In the genomic region with DNA sequence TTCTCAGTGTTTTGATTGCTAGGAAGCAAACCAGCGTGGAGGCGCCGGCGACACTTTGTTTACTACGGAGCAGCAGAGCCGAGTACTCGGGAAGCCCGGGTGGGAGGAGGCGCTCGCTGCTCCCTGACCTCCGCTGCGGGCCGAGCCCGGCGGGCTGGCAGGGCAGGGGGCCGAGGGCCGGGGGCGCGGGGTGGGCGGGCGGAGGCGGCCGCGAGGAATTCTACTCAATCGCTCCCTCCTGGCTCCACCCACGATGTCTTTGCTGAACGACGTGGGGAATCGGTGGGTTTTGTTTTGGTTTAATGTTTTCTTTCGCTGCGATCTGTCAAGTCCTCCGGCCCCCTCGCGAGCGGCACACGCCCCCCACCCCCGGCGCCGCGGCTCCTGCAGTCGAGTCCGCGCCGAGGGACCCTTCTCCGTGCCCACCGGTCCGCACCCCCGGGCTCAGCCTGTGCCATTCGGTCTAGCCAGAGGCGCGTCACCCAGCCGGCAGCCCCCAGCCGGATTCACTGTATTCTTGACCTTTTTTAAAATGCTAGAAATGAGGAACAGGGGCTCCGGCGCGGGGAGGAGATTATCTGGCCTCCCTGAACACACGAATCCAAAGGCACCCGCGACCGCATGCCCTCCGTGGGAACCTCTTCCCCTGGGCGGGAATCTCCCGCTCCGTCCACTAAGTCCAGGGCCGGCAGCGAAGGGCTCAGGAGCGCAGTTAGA, we compare ENCODE assay signal across 8 cellular contexts. TPM values are rescaled to one million over a fixed set of nuclear protein-coding genes. Genes with fewer than 3 reads are reported as not detected.
DNase-seq lines count a peak whose midpoint lies in the region; ATAC-seq, FAIRE-seq and TF ChIP-seq lines count a peak whose summit lies in the region.

No MANE protein-coding gene starts in this region.

- no peak for FAIRE-seq in pancreas (lab: Jason Lieb, UNC)

- 1% methylated on average over 56 to 67 of the region's 67 CpGs for WGBS in pancreas, 2 donors

- TF ChIP-seq CTCF in Caco-2 (IDR thresholded peaks at IDR 0.05; ENCODE audit: insufficient read depth in 1 of 2, low read depth in 1 of 2, low read length in 1 of 2, severe bottlenecking in 1 of 2, unreplicated experiment in 1 of 2) = no peak
- no peak for TF ChIP-seq CTCF in pancreas (IDR thresholded peaks at IDR 0.05)

- DNase-seq in Caco-2 = peak; percentile 25 to 69
- peak; percentile 32 for DNase-seq in NCI-H460 (ENCODE audit: extremely low read depth, low read depth)
- peak; percentile 39 for DNase-seq in activated naive CD4-positive, alpha-beta T cell treated with anti-CD3 and anti-CD28 coated beads, Interleukin-2, amount 50 U/mL, for 16 hours
- DNase-seq in cardiac septum (ENCODE audit: low spot score) = peak; percentile 86
- peak; percentile 26 to 89 (median 58) for DNase-seq in pancreas
- DNase-seq in G401 (ENCODE audit: low spot score) = no peak
- no peak for DNase-seq in foreskin melanocyte

- H3K27ac Mint-ChIP-seq in Caco-2 (ENCODE audit: unreplicated experiment) = no peak overlapping the region

- H3K4me1 Mint-ChIP-seq in Caco-2 (ENCODE audit: low read depth, unreplicated experiment) = peaks cover 9% of the 10 kb centered on the region

- ATAC-seq in GM21526 (IDR thresholded peaks at IDR 0.05; ENCODE audit: low FRiP score, unreplicated experiment) = peak; percentile 16
- ATAC-seq in pancreas = peak; percentile 32 to 50 (median 47)

- H3K4me1 ChIP-seq in Caco-2 = peaks cover 7% of the 10 kb centered on the region; the same call in 1 of the 2 replicates
- peaks cover 5 to 15% (median 11%) of the 10 kb centered on the region in 3 donors for H3K4me1 ChIP-seq in pancreas

- CTCF ChIA-PET in Caco-2 (lab: Charles Lee) = no interaction called here

- in situ Hi-C loops in G401 (cut with HindIII; ENCODE audit: low sequenced_read_pairs) = no loop called here

- H3K36me3 ChIP-seq in Caco-2 (ENCODE audit: control insufficient read depth, insufficient read depth, low read length) (no peaks in the 10 kb centered on the region), pancreas (no peaks in the 10 kb centered on the region)

- H3K27ac ChIP-seq in pancreas = peak overlapping the region; percentile 97 to 98 (median 98)

- POLR2A ChIA-PET in Caco-2 (lab: Charles Lee) = no interaction called here

- H3K4me3 Mint-ChIP-seq in Caco-2 (ENCODE audit: unreplicated experiment) = peak overlapping the region; percentile 92

- H3K27me3 Mint-ChIP-seq in Caco-2 (ENCODE audit: insufficient read depth, unreplicated experiment) = no peaks in the 10 kb centered on the region

- H3K36me3 Mint-ChIP-seq in Caco-2 (ENCODE audit: insufficient read depth, unreplicated experiment) = peaks cover 16% of the 10 kb centered on the region

- H3K9me3 ChIP-seq in Caco-2 = no peaks in the 10 kb centered on the region
- H3K9me3 ChIP-seq in pancreas = no peaks in the 10 kb centered on the region

- intact Hi-C loops in Caco-2 (cut with micrococcal nuclease; ENCODE audit: unreplicated experiment) = loop anchor here (2.0 to 10.0 kb wide), 2 partner anchors 262 to 326 kb away; no protein-coding TSS in a partner anchor
- intact Hi-C loops in cardiac septum (cut with DNase I) = loop anchor here (2.0 to 5.0 kb wide), 4 partner anchors 80 to 475 kb away; no protein-coding TSS in a partner anchor
- intact Hi-C loops in pancreas (cut with DNase I) = no loop called here

- H3K4me3 ChIP-seq in Caco-2 (ENCODE audit: low read depth, low read length) = peak overlapping the region; percentile 63
- H3K4me3 ChIP-seq in pancreas = peak overlapping the region; percentile 88 to 98 (median 93)

- no peaks in the 10 kb centered on the region for H3K9me3 Mint-ChIP-seq in Caco-2 (ENCODE audit: unreplicated experiment)

- BruUV-seq in Caco-2 (replicated peaks; lab: Mats Ljungman, UMichigan) = no TSS peak

- H3K27me3 ChIP-seq in Caco-2 (replicated peaks; ENCODE audit: control insufficient read depth, insufficient read depth, low read length) (no peaks in the 10 kb centered on the region), pancreas (no peaks in the 10 kb centered on the region)

RNA-seq across cellular contexts. Expression of a gene that starts 0.6 kb away (rescaled TPM):
- 10.4 and 11.4 TPM in 2 replicates for total RNA-seq in Caco-2 (2022)
- 3.5 and 3.9 TPM in 2 replicates for total RNA-seq in NCI-H460 (2014; rRNA removed; shearing (Covaris generic))
- polyA plus RNA-seq in NCI-H460 (2014; cell fraction: nucleus; rRNA removed) = 2.6 and 4.4 TPM in 2 replicates
- 14.6 TPM for total RNA-seq in cardiac septum
- total RNA-seq in pancreas = 10 to 100 TPM; 12.6 to 21.9 (median 16.1) TPM
- 10 to 100 TPM in 1 of 2 donors, 1 to 10 TPM in 1; 3.8 to 10.2 TPM for polyA plus RNA-seq in pancreas
- 0.12 and 0.17 TPM in 2 replicates for total RNA-seq in G401 (2014; rRNA removed; shearing (Covaris generic))

Comparison
In these comparisons a context has a peak if more than half of its experiments do, and no peak if none do; other contexts are left out.
1. DNase-seq: peak in Caco-2 (2 of 2), NCI-H460 (single experiment), activated naive CD4-positive, alpha-beta T cell treated with anti-CD3 and anti-CD28 coated beads, Interleukin-2, amount 50 U/mL, for 16 hours (single experiment), cardiac septum (single experiment) and pancreas (6 of 6); none in G401 (single experiment) and foreskin melanocyte (single experiment).
2. intact Hi-C loops: an anchor here in Caco-2 (2.0 to 10.0 kb wide) and cardiac septum (2.0 to 5.0 kb wide); none called in pancreas.